Comparison of ENCODE assay signal across 8 cellular contexts in the genomic region with DNA sequence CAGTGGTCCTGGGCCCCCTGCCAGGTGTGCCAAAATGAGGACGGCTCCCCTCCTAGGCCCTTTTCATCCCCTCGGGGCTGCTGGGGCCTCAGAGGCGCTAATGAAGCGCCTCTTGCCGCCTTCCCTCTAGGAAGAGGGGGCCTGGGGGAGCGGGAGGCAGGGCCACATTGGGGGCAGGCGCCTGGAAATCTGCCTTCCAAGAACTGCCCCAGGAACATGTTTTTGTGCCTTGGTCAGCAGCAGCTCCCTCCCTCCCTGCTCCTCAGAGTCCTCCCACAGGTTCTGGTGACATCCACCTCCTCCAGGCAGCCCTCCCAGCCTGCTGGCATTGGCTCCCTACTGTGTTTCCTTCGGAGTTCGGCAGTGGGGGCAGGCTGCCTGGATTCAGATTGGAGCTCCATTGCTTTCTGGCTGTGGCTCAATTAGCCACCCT.
DNase-seq lines count a peak whose midpoint lies in the region; ATAC-seq and TF ChIP-seq lines count a peak whose summit lies in the region.
"Not testable (repeated sequence)": the region's sequence is repeated elsewhere in the genome, so short reads cannot be mapped to it uniquely, and the experiment has no call there.

No MANE protein-coding gene starts in this region.

- H3K4me2 ChIP-seq in H9 (ENCODE audit: insufficient read depth, insufficient read length, low read length); mesendoderm (ENCODE audit: low read length): not testable (repeated sequence)
- peak overlapping the region; percentile 61 for H3K4me2 ChIP-seq in neural progenitor cell

- not testable (repeated sequence) for H3K4ac ChIP-seq in H9 (ENCODE audit: low read depth, low read length)
- H3K4ac ChIP-seq in mesendoderm (ENCODE audit: low read depth, low read length), result peak overlapping the region; percentile 36

- H3K27ac ChIP-seq in CD4-positive, alpha-beta T cell (ENCODE audit: low read depth, low read length); H9 (ENCODE audit: insufficient read length, low read depth, low read length): not testable (repeated sequence)
- H3K27ac ChIP-seq in mesendoderm (ENCODE audit: low read depth, low read length) (peak overlapping the region; percentile 36), neural progenitor cell (peak overlapping the region; percentile 87), uterus (peak overlapping the region; percentile 29 to 57)

- not testable (repeated sequence) for H2BK120ac ChIP-seq in H9 (ENCODE audit: low read depth, low read length, poor library complexity, severe bottlenecking); mesendoderm (ENCODE audit: low read depth, low read length)

- H3K36me3 ChIP-seq in mesendoderm (ENCODE audit: control insufficient read depth, insufficient read depth, low read length); neural progenitor cell; uterus: not testable (repeated sequence)

- no CpG with 5 or more reads among the region's 9 CpGs for WGBS in H9 (ENCODE audit: extremely low coverage, insufficient read length, low lambda C conversion rate)
- WGBS in mesendoderm (ENCODE audit: extremely low coverage, insufficient coverage, low lambda C conversion rate), result no CpG with 5 or more reads among the region's 9 CpGs

- not testable (repeated sequence) for H3K4me1 ChIP-seq in H9 (ENCODE audit: insufficient read depth, low read length); mesendoderm (ENCODE audit: control insufficient read depth, low read depth, low read length); neural progenitor cell; uterus

- H3K36me3 Mint-ChIP-seq in CD4-positive, alpha-beta T cell (ENCODE audit: low read depth); H9 (ENCODE audit: insufficient read depth in 1 of 3, low read depth in 3 of 3); T-cell; central memory CD8-positive, alpha-beta T cell (ENCODE audit: insufficient read depth); neural progenitor cell: not testable (repeated sequence)

- CTCF ChIA-PET in CD4-positive, alpha-beta T cell (lab: Charles Lee); T-cell (lab: Charles Lee): not testable (repeated sequence)

- ATAC-seq in CD4-positive, alpha-beta T cell (ENCODE audit: poor library complexity); T-cell (replicated peaks in 1 of 4); central memory CD8-positive, alpha-beta T cell (replicated peaks; ENCODE audit: extremely low read depth, poor library complexity, severe bottlenecking): not testable (repeated sequence)

- TF ChIP-seq POLR2A in uterus (IDR thresholded peaks at IDR 0.05), result not testable (repeated sequence)

- H2BK20ac ChIP-seq in H9 (ENCODE audit: low read depth, low read length, poor library complexity, severe bottlenecking), result not testable (repeated sequence)

- not testable (repeated sequence) for H3K23ac ChIP-seq in H9 (ENCODE audit: insufficient read length, low read depth, low read length); mesendoderm (ENCODE audit: low read length)

- DNase-seq in CD4-positive, alpha-beta T cell; T-cell; central memory CD8-positive, alpha-beta T cell (ENCODE audit: low spot score in 2 of 2); uterus: not testable (repeated sequence)
- DNase-seq in H9 (peak; percentile 80), iPS-NIHi11 (ENCODE audit: low spot score) (peak; percentile 5), mesendoderm (peak; percentile 70), neural progenitor cell (ENCODE audit: low spot score) (peak; percentile 71)

- not testable (repeated sequence) for H3K79me2 ChIP-seq in H9 (ENCODE audit: insufficient read depth, low read length); mesendoderm (ENCODE audit: control insufficient read depth, insufficient read depth, low read length); neural progenitor cell (ENCODE audit: low read depth)

- H3K27me3 ChIP-seq in CD4-positive, alpha-beta T cell (ENCODE audit: control insufficient read depth, insufficient read depth, low read length); H9 (ENCODE audit: insufficient read depth, low read length); mesendoderm (ENCODE audit: insufficient read depth, low read length, poor library complexity); neural progenitor cell; uterus: not testable (repeated sequence)

- H4K5ac ChIP-seq in H9 (ENCODE audit: insufficient read length, low read depth, low read length); mesendoderm (ENCODE audit: low read length): not testable (repeated sequence)

- H3K27me3 Mint-ChIP-seq in CD4-positive, alpha-beta T cell; H9 (ENCODE audit: low read depth); T-cell; central memory CD8-positive, alpha-beta T cell; neural progenitor cell (ENCODE audit: insufficient read depth, low read depth): not testable (repeated sequence)

- H3F3A ChIP-seq in neural progenitor cell (ENCODE audit: low read depth), result peaks cover 17% of the 10 kb centered on the region

- H2BK12ac ChIP-seq in H9 (ENCODE audit: insufficient read length, low read depth, low read length), result not testable (repeated sequence)

- H3K9me3 Mint-ChIP-seq in CD4-positive, alpha-beta T cell; H9; T-cell; central memory CD8-positive, alpha-beta T cell; neural progenitor cell: not testable (repeated sequence)

- H2AFZ ChIP-seq in H9 (ENCODE audit: low read length); neural progenitor cell (replicated peaks): not testable (repeated sequence)

- H4K20me1 ChIP-seq in H9 (ENCODE audit: control insufficient read depth, insufficient read depth, insufficient read length); neural progenitor cell (ENCODE audit: low read depth): not testable (repeated sequence)

- POLR2A ChIA-PET in CD4-positive, alpha-beta T cell (lab: Charles Lee); T-cell (lab: Charles Lee): not testable (repeated sequence)

- not testable (repeated sequence) for H2BK5ac ChIP-seq in H9 (ENCODE audit: insufficient read length, low read length); mesendoderm (ENCODE audit: low read length)

- H4K8ac ChIP-seq in H9 (replicated peaks; ENCODE audit: insufficient read length, low read depth, low read length); mesendoderm (ENCODE audit: low read depth, low read length): not testable (repeated sequence)

- H3K18ac ChIP-seq in H9 (ENCODE audit: insufficient read length, low read depth, low read length); mesendoderm (ENCODE audit: low read length): not testable (repeated sequence)

- intact Hi-C loops in CD4-positive, alpha-beta T cell (cut with DNase I, micrococcal nuclease); uterus (cut with DNase I; ENCODE audit: low total_unique reads): not testable (repeated sequence)

- H2BK15ac ChIP-seq in H9 (ENCODE audit: low read depth, low read length); mesendoderm (replicated peaks; ENCODE audit: low read depth): not testable (repeated sequence)

- H4K91ac ChIP-seq in H9 (ENCODE audit: insufficient read length, low read depth, low read length), result not testable (repeated sequence)

- H3K9ac ChIP-seq in H9 (ENCODE audit: extremely low read depth, insufficient read length, low read length); mesendoderm (ENCODE audit: low read length); neural progenitor cell: not testable (repeated sequence)

- H3K23me2 ChIP-seq in H9 (ENCODE audit: insufficient read length, low read depth, low read length, poor library complexity, severe bottlenecking), result not testable (repeated sequence)

- H3K79me1 ChIP-seq in H9 (ENCODE audit: insufficient read depth, low read depth, low read length, poor library complexity, severe bottlenecking); mesendoderm (ENCODE audit: low read length): not testable (repeated sequence)

- not testable (repeated sequence) for H3T11ph ChIP-seq in H9 (ENCODE audit: low read length)

- TF ChIP-seq CTCF in CD4-positive, alpha-beta T cell (IDR thresholded peaks at IDR 0.05); H9 (conservative IDR thresholded peaks at IDR 0.05); neural progenitor cell (IDR thresholded peaks at IDR 0.05); uterus (IDR thresholded peaks at IDR 0.05): not testable (repeated sequence)

- H3K9me3 ChIP-seq in CD4-positive, alpha-beta T cell (ENCODE audit: control insufficient read depth, low read length); H9 (ENCODE audit: control insufficient read depth, low read depth, low read length); neural progenitor cell (ENCODE audit: low read depth); uterus: not testable (repeated sequence)

- H3K4me3 Mint-ChIP-seq in CD4-positive, alpha-beta T cell, result peak overlapping the region; percentile 56
- H3K4me3 Mint-ChIP-seq in H9, result peak overlapping the region; percentile 63 to 82
- H3K4me3 Mint-ChIP-seq in T-cell, result peak overlapping the region in 2 of 3 donors; percentile 6 to 55
- H3K4me3 Mint-ChIP-seq in central memory CD8-positive, alpha-beta T cell, result peak overlapping the region; percentile 46
- H3K4me3 Mint-ChIP-seq in neural progenitor cell, result peak overlapping the region; percentile 67

- not testable (repeated sequence) for H3K56ac ChIP-seq in H9 (ENCODE audit: insufficient read length, low read depth, low read length); mesendoderm (ENCODE audit: low read length)

- H3K4me1 Mint-ChIP-seq in CD4-positive, alpha-beta T cell (ENCODE audit: low read depth); H9; T-cell; central memory CD8-positive, alpha-beta T cell: not testable (repeated sequence)
- H3K4me1 Mint-ChIP-seq in neural progenitor cell, result peaks cover 12% of the 10 kb centered on the region

- H3K14ac ChIP-seq in H9 (ENCODE audit: insufficient read depth, low read length), result not testable (repeated sequence)

- H3K4me3 ChIP-seq in mesendoderm (ENCODE audit: low read length); neural progenitor cell; uterus: not testable (repeated sequence)

- H3K27ac Mint-ChIP-seq in CD4-positive, alpha-beta T cell; T-cell; central memory CD8-positive, alpha-beta T cell (ENCODE audit: low read depth): not testable (repeated sequence)
- H3K27ac Mint-ChIP-seq in H9 (peak overlapping the region; percentile 76 to 99 (median 97)), neural progenitor cell (peak overlapping the region; percentile 72)

- not testable (repeated sequence) for H2AK5ac ChIP-seq in H9 (ENCODE audit: insufficient read length, low read length); mesendoderm (ENCODE audit: low read length)
